In the genomic region with DNA sequence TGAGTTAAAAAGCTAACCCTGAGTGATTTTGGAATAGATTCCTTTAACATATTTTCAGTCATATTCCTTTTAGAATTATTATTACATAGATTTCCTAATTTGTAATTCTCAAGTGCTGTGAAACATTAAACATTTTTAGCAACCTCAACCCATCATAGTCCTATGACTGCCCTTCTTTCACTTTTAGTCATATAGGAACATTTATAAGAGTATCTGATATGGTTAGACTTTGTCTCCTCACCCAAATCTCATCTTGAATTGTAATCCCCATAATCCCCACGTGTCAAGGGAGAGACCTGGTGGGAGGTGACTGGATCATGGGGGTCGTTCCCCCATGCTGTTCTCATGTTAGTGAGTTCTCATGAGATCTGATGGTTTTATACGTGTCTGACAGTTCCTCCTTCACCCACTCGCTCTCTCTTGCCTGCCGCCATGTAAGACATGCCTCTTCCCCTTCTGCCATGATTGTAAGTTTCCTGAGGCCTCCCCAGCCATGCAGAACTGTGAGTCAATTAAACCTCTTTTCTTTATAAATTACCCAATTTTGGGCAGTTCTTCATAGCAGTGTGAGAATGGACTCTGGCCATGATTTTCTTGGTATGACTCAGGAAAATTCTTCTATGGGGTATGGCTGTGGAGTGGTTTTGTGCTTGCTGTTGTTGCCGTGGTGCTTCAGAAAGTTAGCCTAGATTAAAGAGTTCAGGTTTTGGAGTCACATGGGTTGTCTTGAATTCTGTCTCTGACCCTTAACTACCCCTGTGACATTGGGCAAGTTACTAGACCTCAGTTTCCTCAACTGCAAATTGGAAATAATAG, we compare ENCODE assay signal across 20 cellular contexts.
DNase-seq lines count a peak whose midpoint lies in the region; ATAC-seq, FAIRE-seq and TF ChIP-seq lines count a peak whose summit lies in the region.
"Had no signal": no experiment of that assay in that cellular context is flagged by ENCODE, and none has a peak within 500 bp of the region (broad histone marks: within the 10 kb centered on the region; RNA-seq: fewer than 3 reads in every experiment).

No MANE protein-coding gene starts in this region.

- no peak for TF ChIP-seq EP300 in HepG2 (IDR thresholded peaks at IDR 0.05; ENCODE audit: low read depth in 2 of 2, low read length in 2 of 2)
- TF ChIP-seq EP300 in HepG2 (CRISPR knock-in tag; IDR thresholded peaks at IDR 0.05; ENCODE audit: borderline replicate concordance): no peak
- no peak for TF ChIP-seq EP300 in SK-N-SH (IDR thresholded peaks at IDR 0.05; ENCODE audit: borderline replicate concordance in 1 of 2, low read depth in 1 of 2, low read length in 1 of 2)
- TF ChIP-seq EP300 in esophagus muscularis mucosa (IDR thresholded peaks at IDR 0.05): no peak

- H3K79me2 ChIP-seq in HepG2 (ENCODE audit: insufficient read depth, low read length) (no peaks in the 10 kb centered on the region), SK-N-SH (ENCODE audit: insufficient read depth) (peaks cover 51% of the 10 kb centered on the region), neural progenitor cell (ENCODE audit: low read depth) (peaks cover 87% of the 10 kb centered on the region)

- H3K9ac ChIP-seq in HepG2 (ENCODE audit: insufficient read depth, low read depth, low read length) (no peak overlapping the region), SK-N-SH (no peak overlapping the region), neural progenitor cell (no peak overlapping the region)

- H3K27me3 ChIP-seq in HepG2 (ENCODE audit: control insufficient read depth in 1 of 2, insufficient read depth in 2 of 2, low read length in 2 of 2): no peaks in the 10 kb centered on the region
- H3K27me3 ChIP-seq in right lobe of liver: no peaks in the 10 kb centered on the region
- no peaks in the 10 kb centered on the region for H3K27me3 ChIP-seq in SK-N-SH (ENCODE audit: insufficient read depth)
- H3K27me3 ChIP-seq in neural progenitor cell: no peaks in the 10 kb centered on the region
- no peaks in the 10 kb centered on the region for H3K27me3 ChIP-seq in esophagus muscularis mucosa
- H3K27me3 ChIP-seq: MG63, SJSA1, uterus had no signal

- peak overlapping the region; percentile 46 for H3K27ac Mint-ChIP-seq in activated CD8-positive, alpha-beta T cell treated with anti-CD3 and anti-CD28 coated beads, Interleukin-2, amount 10 ng/mL, durations not matched to agents 7 days and 5 days
- H3K27ac Mint-ChIP-seq in neural progenitor cell: no peak overlapping the region
- H3K27ac Mint-ChIP-seq: H9; naive thymus-derived CD8-positive, alpha-beta T cell had no signal

- H3K9me3 Mint-ChIP-seq in activated CD8-positive, alpha-beta T cell treated with anti-CD3 and anti-CD28 coated beads, Interleukin-2, amount 10 ng/mL, durations not matched to agents 7 days and 5 days (ENCODE audit: insufficient read depth): peaks cover 12% of the 10 kb centered on the region
- peaks cover 7% of the 10 kb centered on the region for H3K9me3 Mint-ChIP-seq in neural progenitor cell
- H3K9me3 Mint-ChIP-seq: immature natural killer cell had no signal

- FAIRE-seq in HepG2 (lab: Jason Lieb, UNC): no peak

- no peak for TF ChIP-seq RAD21 in HepG2 (CRISPR knock-in tag; IDR thresholded peaks at IDR 0.05)
- no peak for TF ChIP-seq RAD21 in SK-N-SH (IDR thresholded peaks at IDR 0.05; ENCODE audit: low read length)

- no peak for ATAC-seq in HepG2
- no peak for ATAC-seq in right lobe of liver
- no peak for ATAC-seq in activated CD8-positive, alpha-beta T cell treated with anti-CD3 and anti-CD28 coated beads, Interleukin-2, amount 10 ng/mL, durations not matched to agents 7 days and 5 days
- ATAC-seq: naive thymus-derived CD8-positive, alpha-beta T cell had no signal

- TF ChIP-seq POLR2A in HepG2 (IDR thresholded peaks at IDR 0.05; ENCODE audit: insufficient read depth in 1 of 2, low read depth in 2 of 2, low read length in 2 of 2): no peak
- no peak for TF ChIP-seq POLR2A in right lobe of liver (IDR thresholded peaks at IDR 0.05)
- TF ChIP-seq POLR2A in esophagus muscularis mucosa (IDR thresholded peaks at IDR 0.05; ENCODE audit: low read depth): no peak

- TF ChIP-seq CTCF in HepG2 (CRISPR knock-in tag; IDR thresholded peaks at IDR 0.05) (no peak), right lobe of liver (IDR thresholded peaks at IDR 0.05) (no peak), SK-N-SH (IDR thresholded peaks at IDR 0.05) (no peak), neural progenitor cell (IDR thresholded peaks at IDR 0.05) (no peak), esophagus muscularis mucosa (IDR thresholded peaks at IDR 0.05) (no peak)

- H4K20me1 ChIP-seq in HepG2 (ENCODE audit: insufficient read depth, low read length) (no peaks in the 10 kb centered on the region), SK-N-SH (ENCODE audit: insufficient read depth) (peaks cover 3% of the 10 kb centered on the region), neural progenitor cell (ENCODE audit: low read depth) (no peaks in the 10 kb centered on the region)

- no peaks in the 10 kb centered on the region for H3K9me3 ChIP-seq in HepG2 (ENCODE audit: low read length)
- H3K9me3 ChIP-seq in right lobe of liver: no peaks in the 10 kb centered on the region
- no peaks in the 10 kb centered on the region for H3K9me3 ChIP-seq in SK-N-SH
- H3K9me3 ChIP-seq in neural progenitor cell (ENCODE audit: low read depth): peaks cover 3% of the 10 kb centered on the region
- no peaks in the 10 kb centered on the region for H3K9me3 ChIP-seq in esophagus muscularis mucosa
- H3K9me3 ChIP-seq: MG63, SJSA1, uterus had no signal

- CTCF ChIA-PET in HepG2 (lab: Yijun Ruan, JAX; ENCODE audit: low intra/inter-chr PET ratio, low total read pairs) (no interaction called here), SK-N-SH (lab: Yijun Ruan, JAX) (interaction anchor here (1.1 kb wide), 1 partner anchor 9 kb away, joined by 3 read pairs; no protein-coding TSS in a partner anchor)
- CTCF ChIA-PET in activated CD8-positive, alpha-beta T cell treated with anti-CD3 and anti-CD28 coated beads, Interleukin-2, amount 10 ng/mL, durations not matched to agents 7 days and 5 days (lab: Charles Lee): no interaction called here

- H3K9me2 ChIP-seq in SK-N-SH: no peaks in the 10 kb centered on the region

- H3K4me1 ChIP-seq in HepG2 (ENCODE audit: insufficient read depth, low read length): no peaks in the 10 kb centered on the region
- H3K4me1 ChIP-seq in right lobe of liver: no peaks in the 10 kb centered on the region
- no peaks in the 10 kb centered on the region; a peak in 2 of 4 replicates for H3K4me1 ChIP-seq in SK-N-SH (ENCODE audit: control insufficient read depth in 1 of 2, insufficient read depth in 2 of 2, low read depth in 1 of 2, low read length in 1 of 2)
- peaks cover 9% of the 10 kb centered on the region for H3K4me1 ChIP-seq in neural progenitor cell
- peaks cover 0 to 24% (median 7%) of the 10 kb centered on the region in 4 donors for H3K4me1 ChIP-seq in esophagus muscularis mucosa
- H3K4me1 ChIP-seq: SJSA1, uterus had no signal

- DNase-seq in HepG2 (ENCODE audit: low spot score) (no peak), right lobe of liver (no peak), fibroblast of peridontal ligament (ENCODE audit: extremely low read depth) (peak; percentile 28), SK-N-SH (no peak), neural progenitor cell (ENCODE audit: low spot score) (no peak), esophagus muscularis mucosa (ENCODE audit: extremely low spot score) (no peak), NOMO-1 treated with dmso at 0.1 percent for 144 hours (lab: John Stamatoyannopoulos, UW; ENCODE audit: unreplicated experiment) (no peak)
- DNase-seq in activated CD8-positive, alpha-beta T cell treated with anti-CD3 and anti-CD28 coated beads, Interleukin-2, amount 10 ng/mL, durations not matched to agents 7 days and 5 days: no peak
- DNase-seq: activated CD4-positive, alpha-beta T cell treated with anti-CD3 and anti-CD28 coated beads for 48 hours; activated T-cell treated with anti-CD3 and anti-CD28 coated beads, Interleukin-2, amount 50 U/mL, for 4 hours; Calu3; GDM1; H9; immature natural killer cell; MG63; naive thymus-derived CD8-positive, alpha-beta T cell; NCI-H1930; NCI-H524; uterus had no signal

- peaks cover 34% of the 10 kb centered on the region for H3K4me1 Mint-ChIP-seq in activated CD8-positive, alpha-beta T cell treated with anti-CD3 and anti-CD28 coated beads, Interleukin-2, amount 10 ng/mL, durations not matched to agents 7 days and 5 days (ENCODE audit: low read depth)
- H3K4me1 Mint-ChIP-seq in neural progenitor cell: no peaks in the 10 kb centered on the region

- H2AFZ ChIP-seq in HepG2 (ENCODE audit: low read length) (no peak overlapping the region), SK-N-SH (ENCODE audit: low read depth) (no peak overlapping the region), neural progenitor cell (replicated peaks) (no peak overlapping the region)

- no peak overlapping the region for H3K27ac ChIP-seq in HepG2 (ENCODE audit: extremely low read length, insufficient read depth, low read length)
- no peak overlapping the region for H3K27ac ChIP-seq in right lobe of liver
- H3K27ac ChIP-seq in SK-N-SH (ENCODE audit: low read depth in 2 of 2, low read length in 1 of 2): no peak overlapping the region
- no peak overlapping the region for H3K27ac ChIP-seq in neural progenitor cell
- H3K27ac ChIP-seq in esophagus muscularis mucosa (replicated peaks in 1 of 4): no peak overlapping the region
- H3K27ac ChIP-seq: SJSA1, uterus had no signal

- POLR2A ChIA-PET in HepG2 (lab: Yijun Ruan, JAX): no interaction called here
- POLR2A ChIA-PET in activated CD8-positive, alpha-beta T cell treated with anti-CD3 and anti-CD28 coated beads, Interleukin-2, amount 10 ng/mL, durations not matched to agents 7 days and 5 days (lab: Charles Lee): no interaction called here
- POLR2A ChIA-PET in SK-N-SH (lab: Yijun Ruan, JAX): no interaction called here

- H3K4me3 ChIP-seq in HepG2 (replicated peaks in 1 of 3; ENCODE audit: insufficient read depth in 1 of 3, low read depth in 2 of 3, low read length in 3 of 3): no peak overlapping the region
- no peak overlapping the region for H3K4me3 ChIP-seq in right lobe of liver
- H3K4me3 ChIP-seq in SK-N-SH (ENCODE audit: low read depth in 2 of 2, low read length in 1 of 2): no peak overlapping the region
- H3K4me3 ChIP-seq in neural progenitor cell: no peak overlapping the region
- H3K4me3 ChIP-seq in esophagus muscularis mucosa: no peak overlapping the region
- H3K4me3 ChIP-seq: MG63, SJSA1, uterus had no signal

- no peak overlapping the region for H3K4me3 Mint-ChIP-seq in activated CD8-positive, alpha-beta T cell treated with anti-CD3 and anti-CD28 coated beads, Interleukin-2, amount 10 ng/mL, durations not matched to agents 7 days and 5 days
- no peak overlapping the region for H3K4me3 Mint-ChIP-seq in neural progenitor cell
- H3K4me3 Mint-ChIP-seq: activated T-cell treated with anti-CD3 and anti-CD28 coated beads, Interleukin-2, amount 50 U/mL, for 4 hours; H9; immature natural killer cell; naive thymus-derived CD8-positive, alpha-beta T cell had no signal

- intact Hi-C loops in HepG2 (cut with micrococcal nuclease; ENCODE audit: unreplicated experiment) (no loop called here), right lobe of liver (cut with DNase I) (no loop called here), esophagus muscularis mucosa (cut with DNase I) (no loop called here)

- in situ Hi-C loops in HepG2 (cut with HindIII; ENCODE audit: extremely low pct_ligation_motif_present, low pct_unique_long_range_greater_than_20kb): no loop called here

- H3K4me2 ChIP-seq in HepG2 (ENCODE audit: low read depth, low read length) (no peak overlapping the region), SK-N-SH (no peak overlapping the region), neural progenitor cell (no peak overlapping the region)

- no peaks in the 10 kb centered on the region for H3K27me3 Mint-ChIP-seq in activated CD8-positive, alpha-beta T cell treated with anti-CD3 and anti-CD28 coated beads, Interleukin-2, amount 10 ng/mL, durations not matched to agents 7 days and 5 days (ENCODE audit: low read depth)
- no peaks in the 10 kb centered on the region for H3K27me3 Mint-ChIP-seq in neural progenitor cell (ENCODE audit: insufficient read depth, low read depth)
- H3K27me3 Mint-ChIP-seq: naive thymus-derived CD8-positive, alpha-beta T cell had no signal

- no TSS peak for BruUV-seq in HepG2 (replicated peaks; lab: Mats Ljungman, UMichigan)

- no peaks in the 10 kb centered on the region for H3K36me3 ChIP-seq in HepG2 (replicated peaks in 1 of 2; ENCODE audit: control insufficient read depth in 1 of 2, insufficient read depth in 2 of 2, low read length in 2 of 2)
- H3K36me3 ChIP-seq in right lobe of liver: no peaks in the 10 kb centered on the region
- no peaks in the 10 kb centered on the region for H3K36me3 ChIP-seq in SK-N-SH (replicated peaks in 1 of 2; ENCODE audit: control insufficient read depth in 1 of 2, insufficient read depth in 2 of 2, low read length in 1 of 2)
- H3K36me3 ChIP-seq in neural progenitor cell: no peaks in the 10 kb centered on the region
- H3K36me3 ChIP-seq in esophagus muscularis mucosa: no peaks in the 10 kb centered on the region
- H3K36me3 ChIP-seq: MG63, SJSA1, uterus had no signal

- H3F3A ChIP-seq in SK-N-SH (replicated peaks; ENCODE audit: insufficient read depth): peaks cover 8% of the 10 kb centered on the region
- H3F3A ChIP-seq in neural progenitor cell (ENCODE audit: low read depth): peaks cover 5% of the 10 kb centered on the region

- peaks cover 55% of the 10 kb centered on the region for H3K36me3 Mint-ChIP-seq in activated CD8-positive, alpha-beta T cell treated with anti-CD3 and anti-CD28 coated beads, Interleukin-2, amount 10 ng/mL, durations not matched to agents 7 days and 5 days (ENCODE audit: low read depth)
- H3K36me3 Mint-ChIP-seq in neural progenitor cell: peaks cover 13% of the 10 kb centered on the region
- H3K36me3 Mint-ChIP-seq: immature natural killer cell had no signal

- 93% methylated on average over 6 of the region's 6 CpGs for WGBS in HepG2 (ENCODE audit: low lambda C conversion rate)
- WGBS in right lobe of liver (ENCODE audit: insufficient coverage, low coverage, low lambda C conversion rate, missing lambda C conversion rate): 88% methylated on average over 6 of the region's 6 CpGs
- WGBS in SK-N-SH (ENCODE audit: low lambda C conversion rate): 95% methylated on average over 6 of the region's 6 CpGs
- 96% methylated on average over 6 of the region's 6 CpGs for WGBS in esophagus muscularis mucosa
